8 cellular contexts compared by ENCODE assay signal in the genomic region with DNA sequence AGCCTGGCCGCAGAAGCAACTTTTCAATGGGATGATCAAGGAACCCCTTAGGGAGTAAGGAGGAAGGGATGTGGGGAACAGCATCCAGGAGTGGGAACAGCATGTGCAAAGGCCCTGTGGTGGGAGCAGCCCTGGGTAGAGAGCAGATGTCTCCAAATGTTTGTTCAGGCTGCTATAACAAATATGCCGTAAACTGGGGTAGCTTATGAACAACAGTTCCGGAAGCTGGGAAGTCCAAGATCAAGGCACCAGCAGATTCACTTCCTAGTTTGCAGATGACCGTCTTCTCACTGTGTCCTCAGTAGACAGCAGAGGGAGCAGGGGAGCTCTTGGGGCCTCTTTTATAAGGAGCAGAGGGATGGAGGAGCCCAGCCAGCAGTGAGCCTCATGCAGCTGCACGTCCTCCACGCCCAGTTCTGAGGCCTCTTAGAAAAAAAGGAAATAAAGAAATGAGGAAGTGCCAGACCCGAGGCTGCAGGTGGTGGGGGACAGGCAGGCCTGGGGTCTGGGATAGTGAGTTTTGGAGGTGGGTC. TPM values are rescaled to one million over a fixed set of nuclear protein-coding genes. Genes with fewer than 3 reads are reported as not detected.
DNase-seq lines count a peak whose midpoint lies in the region; ATAC-seq and TF ChIP-seq lines count a peak whose summit lies in the region.

No MANE protein-coding gene starts in this region.

- CTCF ChIA-PET in PC-3 (lab: Charles Lee), result interaction anchor here (0.5 kb wide), 1 partner anchor 486 kb away, joined by 5 read pairs; no protein-coding TSS in a partner anchor

- H3K27me3 Mint-ChIP-seq in endodermal cell (ENCODE audit: insufficient read depth), result peaks cover 12% of the 10 kb centered on the region
- H3K27me3 Mint-ChIP-seq in natural killer cell (ENCODE audit: low read depth in 2 of 2), result no peaks in the 10 kb centered on the region

- H3K27me3 ChIP-seq in PC-3 (ENCODE audit: low read length) (no peaks in the 10 kb centered on the region), endodermal cell (ENCODE audit: control insufficient read depth, insufficient read depth, low read length, poor library complexity, severe bottlenecking) (no peaks in the 10 kb centered on the region)
- peaks cover 8% of the 10 kb centered on the region for H3K27me3 ChIP-seq in effector memory CD4-positive, alpha-beta T cell (replicated peaks; ENCODE audit: control insufficient read depth, insufficient read depth, low read length, poor library complexity, severe bottlenecking)

- H3K9ac ChIP-seq in PC-3 (ENCODE audit: low read length), result no peak overlapping the region
- no peak overlapping the region for H3K9ac ChIP-seq in endodermal cell (ENCODE audit: extremely low read depth, low read length, poor library complexity, severe bottlenecking)

- no peaks in the 10 kb centered on the region for H4K20me1 ChIP-seq in PC-3 (ENCODE audit: low read length)

- H3K4me1 ChIP-seq in PC-3 (ENCODE audit: insufficient read depth, low read length), result peaks cover 10% of the 10 kb centered on the region; the same call in 1 of the 2 replicates
- no peaks in the 10 kb centered on the region for H3K4me1 ChIP-seq in endodermal cell (ENCODE audit: control insufficient read depth, insufficient read depth, low read length)
- peaks cover 8% of the 10 kb centered on the region for H3K4me1 ChIP-seq in effector memory CD4-positive, alpha-beta T cell (ENCODE audit: control insufficient read depth, insufficient read depth, low read length, poor library complexity, severe bottlenecking)

- no peaks in the 10 kb centered on the region for H3F3A ChIP-seq in PC-3 (ENCODE audit: low read length, unreplicated experiment)

- H3K4me3 ChIP-seq in PC-3 (ENCODE audit: low read length), result no peak overlapping the region
- no peak overlapping the region for H3K4me3 ChIP-seq in endodermal cell (ENCODE audit: low read length)
- no peak overlapping the region for H3K4me3 ChIP-seq in effector memory CD4-positive, alpha-beta T cell (ENCODE audit: insufficient read depth, low read depth, low read length, poor library complexity, severe bottlenecking)

- no peaks in the 10 kb centered on the region for H3K36me3 ChIP-seq in PC-3 (ENCODE audit: low read depth, low read length)
- H3K36me3 ChIP-seq in endodermal cell (ENCODE audit: control insufficient read depth, insufficient read depth, low read length), result no peaks in the 10 kb centered on the region
- H3K36me3 ChIP-seq in effector memory CD4-positive, alpha-beta T cell (ENCODE audit: control insufficient read depth, insufficient read depth, low read length), result no peaks in the 10 kb centered on the region

- in situ Hi-C loops in GM13976 (cut with MboI; ENCODE audit: low sequenced_read_pairs, unreplicated experiment), result no loop called here

- DNase-seq in A172 (ENCODE audit: low spot score) (peak; percentile 43), GM13976 (ENCODE audit: low spot score) (peak; percentile 67), PC-3 (peak; percentile 62), endodermal cell (peak; percentile 83), natural killer cell (no peak), occipital lobe (lab: John Stamatoyannopoulos, UW) (no peak)
- DNase-seq in effector memory CD4-positive, alpha-beta T cell, result no peak
- DNase-seq in central memory CD4-positive, alpha-beta T cell, result no peak

- no peak overlapping the region for H2AFZ ChIP-seq in PC-3 (ENCODE audit: low read length)

- TF ChIP-seq CTCF in GM13976 (IDR thresholded peaks at IDR 0.05; ENCODE audit: borderline replicate concordance, control extremely low read depth, extremely low read depth, insufficient read depth, missing control alignments) (no peak), PC-3 (conservative IDR thresholded peaks at IDR 0.05; ENCODE audit: low read depth, low read length) (peak; percentile 48), endodermal cell (conservative IDR thresholded peaks at IDR 0.05) (peak; percentile 68), natural killer cell (IDR thresholded peaks at IDR 0.05) (no peak)

- H3K36me3 Mint-ChIP-seq in endodermal cell (ENCODE audit: low read depth), result no peaks in the 10 kb centered on the region
- H3K36me3 Mint-ChIP-seq in natural killer cell, result no peaks in the 10 kb centered on the region

- H3K27ac Mint-ChIP-seq in endodermal cell (peak overlapping the region; percentile 58), natural killer cell (peak overlapping the region in 1 of 2 donors; percentile 68)

- H3K4me1 Mint-ChIP-seq in endodermal cell, result peaks cover 1% of the 10 kb centered on the region
- H3K4me1 Mint-ChIP-seq in natural killer cell, result peaks cover 11 to 16% of the 10 kb centered on the region in 2 donors

- no peak overlapping the region for H3K4me2 ChIP-seq in PC-3 (ENCODE audit: low read length)

- POLR2A ChIA-PET in PC-3 (lab: Charles Lee; ENCODE audit: unreplicated experiment), result interaction anchor here (0.5 kb wide), 1 partner anchor 122 kb away, joined by 5 read pairs; no protein-coding TSS in a partner anchor

- peak; percentile 87 for ATAC-seq in PC-3
- peak in 2 of 3 donors; percentile 41 to 57 for ATAC-seq in natural killer cell

- no peak overlapping the region for H3K27ac ChIP-seq in PC-3 (ENCODE audit: low read length)
- no peak overlapping the region for H3K27ac ChIP-seq in endodermal cell (ENCODE audit: low read depth, low read length)
- H3K27ac ChIP-seq in effector memory CD4-positive, alpha-beta T cell (ENCODE audit: insufficient read depth, low read length, poor library complexity, severe bottlenecking), result no peak overlapping the region

- H3K9me3 ChIP-seq in PC-3 (ENCODE audit: low read length) (no peaks in the 10 kb centered on the region), endodermal cell (ENCODE audit: control insufficient read depth, low read length) (no peaks in the 10 kb centered on the region)
- no peaks in the 10 kb centered on the region for H3K9me3 ChIP-seq in effector memory CD4-positive, alpha-beta T cell (ENCODE audit: control insufficient read depth, low read length)

- intact Hi-C loops in PC-3 (cut with micrococcal nuclease) (no loop called here), natural killer cell (cut with micrococcal nuclease) (no loop called here)

- 81 to 87% methylated on average over 4 to 7 of the region's 7 CpGs for WGBS in endodermal cell (ENCODE audit: insufficient coverage in 1 of 2, insufficient read length in 1 of 2), 2 experiments

- H3K4me3 Mint-ChIP-seq in endodermal cell, result no peak overlapping the region
- H3K4me3 Mint-ChIP-seq in natural killer cell, result no peak overlapping the region

- BruUV-seq in PC-3 (replicated peaks; lab: Mats Ljungman, UMichigan), result no TSS peak

- no peaks in the 10 kb centered on the region for H3K9me3 Mint-ChIP-seq in endodermal cell
- no peaks in the 10 kb centered on the region for H3K9me3 Mint-ChIP-seq in natural killer cell

- no peaks in the 10 kb centered on the region for H3K9me2 ChIP-seq in PC-3 (replicated peaks; ENCODE audit: low read length)

- H3K79me2 ChIP-seq in PC-3 (ENCODE audit: low read length), result no peaks in the 10 kb centered on the region

RNA-seq across cellular contexts. Expression of gene LRRC25, which starts 4.2 kb away (rescaled TPM):
- total RNA-seq in A172 (2014; rRNA removed; shearing (Covaris generic)), result 0.07 TPM in 1 of 2 replicates, not detected in the other
- total RNA-seq in PC-3 (2014; rRNA removed), result not detected in 2 replicates
- total RNA-seq in endodermal cell, result not detected
- 0.21 TPM for polyA plus RNA-seq in endodermal cell (2013, experiment 1 of 2)
- 0.21 TPM for polyA plus RNA-seq in endodermal cell (2013, experiment 2 of 2)
- 10 to 100 TPM in 2 of 3 donors, 1 to 10 TPM in 1; 3.9 to 28.2 (median 12.0) TPM for total RNA-seq in natural killer cell
- total RNA-seq in occipital lobe, result 0.78 TPM

RNA-seq across cellular contexts. Expression of gene GDF15, which starts 15.7 kb away (rescaled TPM):
- total RNA-seq in A172 (2014; rRNA removed; shearing (Covaris generic)), result 89.8 and 93.9 TPM in 2 replicates
- total RNA-seq in PC-3 (2014; rRNA removed), result 84.3 and 105 TPM in 2 replicates
- total RNA-seq in endodermal cell, result 1 to 10 TPM in 1 of 2 donors, under 1 TPM in 1; 0.90 to 2.2 TPM
- polyA plus RNA-seq in endodermal cell (2013, experiment 1 of 2), result 15.5 TPM
- polyA plus RNA-seq in endodermal cell (2013, experiment 2 of 2), result 18.2 TPM
- total RNA-seq in natural killer cell, result 1 to 10 TPM in 1 of 3 donors, under 1 TPM in 1, not detected in 1; 0.85 to 1.5 TPM
- not detected for total RNA-seq in occipital lobe

RNA-seq across cellular contexts. Expression of gene SSBP4, which starts 17.6 kb away (rescaled TPM):
- 88.7 and 127 TPM in 2 replicates for total RNA-seq in A172 (2014; rRNA removed; shearing (Covaris generic))
- total RNA-seq in PC-3 (2014; rRNA removed) (97.5 and 99.9 TPM in 2 replicates), endodermal cell (10 to 100 TPM; 35.9 to 43.5 TPM), natural killer cell (100 to 1,000 TPM; 137 to 169 (median 158) TPM), occipital lobe (75.6 TPM)
- 154 TPM for polyA plus RNA-seq in endodermal cell (2013, experiment 1 of 2)
- polyA plus RNA-seq in endodermal cell (2013, experiment 2 of 2), result 157 TPM

RNA-seq across cellular contexts. Expression of gene ISYNA1, which starts 36.3 kb away (rescaled TPM):
- total RNA-seq in A172 (2014; rRNA removed; shearing (Covaris generic)), result 0.72 and 0.98 TPM in 2 replicates
- 19.4 TPM in 2 replicates for total RNA-seq in PC-3 (2014; rRNA removed)
- total RNA-seq in endodermal cell, result 100 to 1,000 TPM; 156 to 212 TPM
- polyA plus RNA-seq in endodermal cell (2013, experiment 1 of 2), result 502 TPM
- 458 TPM for polyA plus RNA-seq in endodermal cell (2013, experiment 2 of 2)
- 10 to 100 TPM; 39.7 to 53.6 (median 40.1) TPM for total RNA-seq in natural killer cell
- 95.1 TPM for total RNA-seq in occipital lobe

Comparison
In these comparisons a context has a peak if more than half of its experiments do, and no peak if none do; other contexts are left out.
1. DNase-seq: peak in A172 (single experiment), GM13976 (single experiment), PC-3 (single experiment) and endodermal cell (single experiment); none in natural killer cell (single experiment), effector memory CD4-positive, alpha-beta T cell (0 of 3), central memory CD4-positive, alpha-beta T cell (single experiment) and occipital lobe (single experiment).
2. CTCF ChIP-seq: peak in PC-3 (single experiment) and endodermal cell (single experiment); none in GM13976 (single experiment) and natural killer cell (single experiment).
3. RNA of gene GDF15, which starts 15.7 kb away (total RNA-seq): 89.8 to 93.9 TPM in A172 and 84.3 to 105 TPM in PC-3; 0.90 to 2.2 TPM in endodermal cell, 0.85 to 1.5 TPM in natural killer cell and not detected in occipital lobe (single experiment); every median in the first group is over 10 times any median in the second.